Comparison of ENCODE assay signal across 12 cellular contexts in genomic region chr7:148299877-148300276, GRCh38.
"Had no signal": no experiment of that assay in that cellular context is flagged by ENCODE, and none has a peak within 500 bp of the region (broad histone marks: within the 10 kb centered on the region; RNA-seq: fewer than 3 reads in every experiment).

No MANE protein-coding gene starts in this region.

- H3K36me3 ChIP-seq: heart left ventricle, right atrium auricular region had no signal

- H3K27ac ChIP-seq: coronary artery, heart left ventricle, right atrium auricular region had no signal

- ATAC-seq: esophagus mucosa; heart left ventricle; naive thymus-derived CD4-positive, alpha-beta T cell had no signal

- H3K27me3 ChIP-seq: heart left ventricle, right atrium auricular region had no signal

- H3K36me3 Mint-ChIP-seq: naive thymus-derived CD4-positive, alpha-beta T cell had no signal

- H3K4me3 ChIP-seq: coronary artery, heart left ventricle, right atrium auricular region had no signal

- H3K9me3 ChIP-seq: heart left ventricle, right atrium auricular region had no signal

- H3K27ac Mint-ChIP-seq: naive thymus-derived CD4-positive, alpha-beta T cell had no signal

- DNase-seq: effector memory CD4-positive, alpha-beta T cell; heart left ventricle; hypothalamus; mammary epithelial cell; naive thymus-derived CD4-positive, alpha-beta T cell; posterior cingulate gyrus; stimulated activated CD4-positive, alpha-beta T cell treated with anti-CD3 and anti-CD28 coated beads, Interleukin-12 subunit alpha, Interleukin-12 subunit beta, amount 100 ng/mL, for 4 hours; stimulated activated naive CD4-positive, alpha-beta T cell treated with Interleukin-2 at 50 U/mL for 16 hours; trophoblast cell had no signal

- H3K4me3 Mint-ChIP-seq: naive thymus-derived CD4-positive, alpha-beta T cell had no signal
